11 cellular contexts compared by ENCODE assay signal in the genomic region with DNA sequence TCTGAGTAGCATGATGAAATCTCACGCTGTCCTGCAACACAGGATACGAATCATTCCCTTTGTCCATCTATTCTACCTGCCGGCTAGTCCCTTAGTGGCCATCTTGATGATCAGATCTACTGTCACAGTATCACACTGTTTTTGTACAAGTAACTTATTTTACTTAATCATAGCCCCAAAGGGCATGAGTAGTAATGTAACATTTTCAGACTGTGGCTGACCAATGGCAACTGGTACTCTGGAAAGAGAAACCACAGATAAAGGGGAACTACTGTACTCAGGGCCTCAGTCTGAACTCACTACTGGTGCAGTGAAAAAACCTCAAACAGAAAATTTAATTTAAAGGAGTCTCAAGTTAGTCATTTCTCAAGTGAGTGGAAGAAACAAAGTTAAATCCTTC.
A peak's percentile ranks its signal among the peaks of the same experiment; 100 is the strongest.
DNase-seq lines count a peak whose midpoint lies in the region; ATAC-seq, FAIRE-seq and TF ChIP-seq lines count a peak whose summit lies in the region.
"Had no signal": no experiment of that assay in that cellular context is flagged by ENCODE, and none has a peak within 500 bp of the region (broad histone marks: within the 10 kb centered on the region; RNA-seq: fewer than 3 reads in every experiment).

No MANE protein-coding gene starts in this region.

- peak; percentile 99 for ATAC-seq in HG02678 (IDR thresholded peaks at IDR 0.05; ENCODE audit: unreplicated experiment)

- no peak for TF ChIP-seq CTCF in D721Med (IDR thresholded peaks at IDR 0.05; ENCODE audit: insufficient read depth, missing control alignments)

- DNase-seq in GM19238 (ENCODE audit: insufficient read length, low spot score): peak; percentile 13
- DNase-seq in KG1 (lab: John Stamatoyannopoulos, UW): peak; percentile 18
- DNase-seq in skeletal muscle cell (ENCODE audit: low read depth): peak; percentile 43
- no peak for DNase-seq in putamen (ENCODE audit: low spot score)
- DNase-seq in D721Med (ENCODE audit: insufficient read length, low spot score): no peak
- no peak for DNase-seq in epidermal melanocyte (ENCODE audit: insufficient read length, low spot score)
- DNase-seq: activated gamma-delta T cell treated with Interleukin-2 at 50 U/mL for 16 hours; stimulated activated CD4-positive, alpha-beta T cell treated with anti-CD3 and anti-CD28 coated beads, Interleukin-2, amount 100 ng/mL, for 24 hours had no signal

- FAIRE-seq in D721Med (lab: Jason Lieb, UNC): no peak

- H3K4me3 ChIP-seq in skeletal muscle cell (ENCODE audit: low read depth, low read length): no peak overlapping the region
- H3K4me3 ChIP-seq: lung, SK-N-MC had no signal

Comparison
In these comparisons a context has a peak if more than half of its experiments do, and no peak if none do; other contexts are left out.
1. DNase-seq: peak in GM19238 (single experiment), KG1 (single experiment) and skeletal muscle cell (single experiment); none in putamen (single experiment), D721Med (single experiment) and epidermal melanocyte (single experiment).